19 cellular contexts compared by ENCODE assay signal in the genomic region with DNA sequence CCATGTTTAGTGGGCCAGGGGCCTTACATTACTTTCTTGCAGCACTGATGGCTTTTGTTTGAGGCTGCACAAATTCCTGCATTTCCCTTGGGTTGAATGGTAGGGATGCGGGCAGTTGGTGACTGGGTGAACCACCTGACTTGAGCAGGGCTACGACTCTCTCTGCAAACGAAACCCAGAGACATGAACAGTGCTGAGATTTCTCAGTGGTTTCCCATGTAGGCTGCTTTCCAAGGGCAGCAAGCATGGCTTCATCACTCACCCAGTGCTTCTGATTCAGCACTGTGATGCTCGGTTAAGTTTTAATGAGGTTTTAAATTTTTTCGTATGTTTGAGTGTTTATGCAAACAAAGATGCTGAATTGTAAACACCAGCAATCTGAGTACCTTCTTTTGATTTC.
"Had no signal": no experiment of that assay in that cellular context is flagged by ENCODE, and none has a peak within 500 bp of the region (broad histone marks: within the 10 kb centered on the region; RNA-seq: fewer than 3 reads in every experiment).

No MANE protein-coding gene starts in this region.

- H3K9me3 ChIP-seq: colonic mucosa, upper lobe of right lung had no signal

- H3K4me1 Mint-ChIP-seq: activated naive CD8-positive, alpha-beta T cell treated with anti-CD3 and anti-CD28 coated beads, Interleukin-2, amount 50 U/mL, for 24 hours; brain; stimulated activated naive B cell treated with anti-CD40 and anti-IgM and Interleukin-4, amounts not matched to agents 10 μg/mL and 1 μg/mL and 100 μg/mL, for 72 hours had no signal

- H3K27me3 Mint-ChIP-seq: activated CD4-positive, alpha-beta T cell treated with anti-CD3 and anti-CD28 coated beads, Interleukin-2, amount 10 ng/mL, durations not matched to agents 7 days and 5 days; activated naive CD4-positive, alpha-beta T cell treated with anti-CD3 and anti-CD28 coated beads, Interleukin-2, amount 10 ng/mL, durations not matched to agents 7 days and 5 days; activated naive CD8-positive, alpha-beta T cell treated with anti-CD3 and anti-CD28 coated beads, Interleukin-2, amount 50 U/mL, for 24 hours; brain; progenitor cell of endocrine pancreas; stimulated activated naive B cell treated with anti-CD40 and anti-IgM and Interleukin-4, amounts not matched to agents 10 μg/mL and 1 μg/mL and 100 μg/mL, for 72 hours had no signal

- H2AFZ ChIP-seq: hepatocyte had no signal

- H3K27me3 ChIP-seq: colonic mucosa, hepatocyte, upper lobe of right lung had no signal

- H3K4me1 ChIP-seq: colonic mucosa, upper lobe of right lung had no signal

- ATAC-seq: activated CD8-positive, alpha-beta T cell treated with anti-CD3 and anti-CD28 coated beads, Interleukin-2, amount 10 ng/mL, durations not matched to agents 7 days and 5 days; activated naive CD8-positive, alpha-beta T cell treated with anti-CD3 and anti-CD28 coated beads, Interleukin-2, amount 50 U/mL, for 24 hours; activated T-cell treated with anti-CD3 and anti-CD28 coated beads, Interleukin-2, amount 50 U/mL, for 4 hours; left lobe of liver; stimulated activated naive B cell treated with anti-CD40 and anti-IgM and Interleukin-4, amounts not matched to agents 10 μg/mL and 1 μg/mL and 100 μg/mL, for 72 hours had no signal

- H3K79me2 ChIP-seq: hepatocyte had no signal

- H3K36me3 ChIP-seq: colonic mucosa, upper lobe of right lung had no signal

- H3K4me3 Mint-ChIP-seq: activated CD4-positive, alpha-beta T cell treated with anti-CD3 and anti-CD28 coated beads, Interleukin-2, amount 10 ng/mL, durations not matched to agents 7 days and 5 days; activated CD8-positive, alpha-beta T cell treated with anti-CD3 and anti-CD28 coated beads, Interleukin-2, amount 10 ng/mL, durations not matched to agents 7 days and 5 days; activated naive CD4-positive, alpha-beta T cell treated with anti-CD3 and anti-CD28 coated beads, Interleukin-2, amount 10 ng/mL, durations not matched to agents 7 days and 5 days; activated naive CD8-positive, alpha-beta T cell treated with anti-CD3 and anti-CD28 coated beads, Interleukin-2, amount 50 U/mL, for 24 hours; activated T-cell treated with anti-CD3 and anti-CD28 coated beads, Interleukin-2, amount 50 U/mL, for 4 hours; brain; stimulated activated naive B cell treated with anti-CD40 and anti-IgM and Interleukin-4, amounts not matched to agents 10 μg/mL and 1 μg/mL and 100 μg/mL, for 72 hours had no signal

- H3K4me2 ChIP-seq: hepatocyte had no signal

- H3K4me3 ChIP-seq: colonic mucosa, hepatocyte, upper lobe of right lung had no signal

- H3K27ac Mint-ChIP-seq: activated CD4-positive, alpha-beta T cell treated with anti-CD3 and anti-CD28 coated beads, Interleukin-2, amount 10 ng/mL, durations not matched to agents 7 days and 5 days; activated CD8-positive, alpha-beta T cell treated with anti-CD3 and anti-CD28 coated beads, Interleukin-2, amount 10 ng/mL, durations not matched to agents 7 days and 5 days; activated naive CD4-positive, alpha-beta T cell treated with anti-CD3 and anti-CD28 coated beads, Interleukin-2, amount 10 ng/mL, durations not matched to agents 7 days and 5 days; activated naive CD8-positive, alpha-beta T cell treated with anti-CD3 and anti-CD28 coated beads, Interleukin-2, amount 50 U/mL, for 24 hours; brain; progenitor cell of endocrine pancreas; stimulated activated naive B cell treated with anti-CD40 and anti-IgM and Interleukin-4, amounts not matched to agents 10 μg/mL and 1 μg/mL and 100 μg/mL, for 72 hours had no signal

- H3K9me3 Mint-ChIP-seq: activated CD4-positive, alpha-beta T cell treated with anti-CD3 and anti-CD28 coated beads, Interleukin-2, amount 10 ng/mL, durations not matched to agents 7 days and 5 days; activated naive CD8-positive, alpha-beta T cell treated with anti-CD3 and anti-CD28 coated beads, Interleukin-2, amount 50 U/mL, for 24 hours; activated T-cell treated with anti-CD3 and anti-CD28 coated beads, Interleukin-2, amount 50 U/mL, for 4 hours; stimulated activated naive B cell treated with anti-CD40 and anti-IgM and Interleukin-4, amounts not matched to agents 10 μg/mL and 1 μg/mL and 100 μg/mL, for 72 hours had no signal

- DNase-seq: activated CD4-positive, alpha-beta T cell treated with anti-CD3 and anti-CD28 coated beads, Interleukin-2, amount 10 ng/mL, durations not matched to agents 7 days and 5 days; activated CD4-positive, CD25-positive, alpha-beta regulatory T cell; activated CD8-positive, alpha-beta memory T cell treated with anti-CD3 and anti-CD28 coated beads, Interleukin-2, amount 50 U/mL, for 4 hours; activated CD8-positive, alpha-beta T cell treated with anti-CD3 and anti-CD28 coated beads, Interleukin-2, amount 10 ng/mL, durations not matched to agents 7 days and 5 days; activated effector memory CD4-positive, alpha-beta T cell treated with Interleukin-2 at 50 U/mL for 16 hours; activated naive CD4-positive, alpha-beta T cell treated with anti-CD3 and anti-CD28 coated beads, Interleukin-2, amount 10 ng/mL, durations not matched to agents 7 days and 5 days; activated naive CD8-positive, alpha-beta T cell treated with anti-CD3 and anti-CD28 coated beads, Interleukin-2, amount 50 U/mL, for 24 hours; activated T-cell treated with anti-CD3 and anti-CD28 coated beads, Interleukin-2, amount 50 U/mL, for 4 hours; anterior cingulate cortex; caudate nucleus; colonic mucosa; mammary epithelial cell; occipital lobe; stimulated activated naive B cell treated with anti-CD40 and anti-IgM and Interleukin-4, amounts not matched to agents 10 μg/mL and 1 μg/mL and 100 μg/mL, for 72 hours; upper lobe of right lung had no signal

- H3K27ac ChIP-seq: colonic mucosa, hepatocyte, upper lobe of right lung had no signal
